15 cellular contexts compared by ENCODE assay signal in genomic region chr3:173214576-173214975, GRCh38.
A peak's percentile ranks its signal among the peaks of the same experiment; 100 is the strongest.
DNase-seq lines count a peak whose midpoint lies in the region; FAIRE-seq and TF ChIP-seq lines count a peak whose summit lies in the region.
"Had no signal": no experiment of that assay in that cellular context is flagged by ENCODE, and none has a peak within 500 bp of the region (broad histone marks: within the 10 kb centered on the region; RNA-seq: fewer than 3 reads in every experiment).

No MANE protein-coding gene starts in this region.

- H3K9ac ChIP-seq in colonic mucosa (ENCODE audit: low read depth in 2 of 2, low read length in 2 of 2), result no peak overlapping the region

- DNase-seq in NCI-H748 (lab: John Stamatoyannopoulos, UW; ENCODE audit: unreplicated experiment) (peak; percentile 19), NCI-H748 treated with DMSO at 0.1 percent for 48 hours (lab: John Stamatoyannopoulos, UW) (no peak), HEK293T (ENCODE audit: extremely low spot score) (peak; percentile 7), SK-MEL-5 (ENCODE audit: low read depth, low spot score) (peak; percentile 80), brain microvascular endothelial cell (no peak), frontal cortex (ENCODE audit: low spot score in 2 of 2) (no peak), colonic mucosa (no peak)
- DNase-seq: C1 segment of cervical spinal cord, DND-41, HCEC 1CT, NCI-H1694, NCI-H226, SHP77 treated with DMSO at 0.1 percent for 48 hours had no signal

- H3K36me3 ChIP-seq in brain microvascular endothelial cell (replicated peaks), result no peaks in the 10 kb centered on the region
- H3K36me3 ChIP-seq in colonic mucosa, result no peaks in the 10 kb centered on the region

- in situ Hi-C loops in SK-MEL-5 (cut with HindIII; ENCODE audit: low pct_unique_long_range_greater_than_20kb, low sequenced_read_pairs), result no loop called here
- in situ Hi-C loops in brain microvascular endothelial cell (cut with HindIII; ENCODE audit: low pct_ligation_motif_present, low sequenced_read_pairs), result no loop called here

- H3K4me3 ChIP-seq in brain microvascular endothelial cell (ENCODE audit: low read depth, low read length) (no peak overlapping the region), colonic mucosa (no peak overlapping the region)

- H3K4me1 ChIP-seq in colonic mucosa, result no peaks in the 10 kb centered on the region

- CTCF ChIA-PET in HEK293T (lab: Yijun Ruan, JAX), result no interaction called here

- POLR2A ChIA-PET in HEK293T (lab: Yijun Ruan, JAX), result no interaction called here

- intact Hi-C loops in colonic mucosa (cut with DNase I), result no loop called here

- H3K27ac ChIP-seq in brain microvascular endothelial cell (no peak overlapping the region), colonic mucosa (no peak overlapping the region)

- no peaks in the 10 kb centered on the region for H3K9me3 ChIP-seq in colonic mucosa

- no peak for FAIRE-seq in frontal cortex (lab: Jason Lieb, UNC)
- FAIRE-seq: A204.1, GM19239 had no signal

- H3K27me3 ChIP-seq in brain microvascular endothelial cell (replicated peaks) (no peaks in the 10 kb centered on the region), colonic mucosa (no peaks in the 10 kb centered on the region)

- no peak for TF ChIP-seq CTCF in brain microvascular endothelial cell (IDR thresholded peaks at IDR 0.05; ENCODE audit: low read depth, low read length, missing control alignments)
- TF ChIP-seq CTCF in colonic mucosa (IDR thresholded peaks at IDR 0.05), result no peak

TF ChIP-seq in HEK293T, 16 proteins besides CTCF, POLR2A, EP300 and RAD21:
- TF ChIP-seq ARNT (IDR thresholded peaks at IDR 0.05) (no peak), TARDBP (IDR thresholded peaks at IDR 0.05) (no peak), ELF4 (IDR thresholded peaks at IDR 0.05) (no peak), ZNF384 (IDR thresholded peaks at IDR 0.05) (no peak), FOXK2 (IDR thresholded peaks at IDR 0.05) (no peak), BHLHE40 (IDR thresholded peaks at IDR 0.05; ENCODE audit: borderline replicate concordance) (no peak), NFRKB (IDR thresholded peaks at IDR 0.05) (no peak), LEF1 (IDR thresholded peaks at IDR 0.05; ENCODE audit: borderline replicate concordance) (no peak), FOXA1 (IDR thresholded peaks at IDR 0.05) (no peak), SUZ12 (IDR thresholded peaks at IDR 0.05) (no peak), PKNOX1 (IDR thresholded peaks at IDR 0.05) (no peak), FOXM1 (IDR thresholded peaks at IDR 0.05; ENCODE audit: borderline replicate concordance) (no peak), L3MBTL2 (conservative IDR thresholded peaks at IDR 0.05) (no peak), HDGF (IDR thresholded peaks at IDR 0.05; ENCODE audit: borderline replicate concordance) (no peak), CTBP1 (IDR thresholded peaks at IDR 0.05; ENCODE audit: borderline replicate concordance) (no peak), SP1 (IDR thresholded peaks at IDR 0.05) (no peak)

Comparison
In these comparisons a context has a peak if more than half of its experiments do, and no peak if none do; other contexts are left out.
1. DNase-seq: peak in NCI-H748 (single experiment), HEK293T (single experiment) and SK-MEL-5 (single experiment); none in NCI-H748 treated with DMSO at 0.1 percent for 48 hours (single experiment), brain microvascular endothelial cell (single experiment), frontal cortex (0 of 2) and colonic mucosa (single experiment).